In genomic region chr2:96795076-96795475, GRCh38 we compare ENCODE assay signal across 22 cellular contexts.
"Had no signal": no experiment of that assay in that cellular context is flagged by ENCODE, and none has a peak within 500 bp of the region (broad histone marks: within the 10 kb centered on the region; RNA-seq: fewer than 3 reads in every experiment).

No MANE protein-coding gene starts in this region.

- H3K27ac ChIP-seq: SJCRH30 had no signal

- H3K4me1 ChIP-seq: SJCRH30 had no signal

- H3K36me3 ChIP-seq: MG63, SJCRH30 had no signal

- ATAC-seq: HepG2, Panc1, Right ventricle myocardium inferior, SK-N-SH treated with all-trans-retinoic acid at 6 μM for 48 hours had no signal

- H3K4me3 ChIP-seq: MG63, SJCRH30 had no signal

- DNase-seq: IMR-90, Karpas-422, KG1, MG63, NCI-H1092 treated with DMSO at 0.1 percent for 48 hours, NCI-H1436, NCI-H187, NCI-H2029, NCI-H2081 treated with DMSO at 0.1 percent for 48 hours, NCI-H2171, NCI-H226, NCI-H446, NCI-H510A, NCI-H524 treated with DMSO at 0.1 percent for 48 hours, NCI-H69, NCI-H774, SHP77 treated with DMSO at 0.1 percent for 48 hours, SJCRH30 had no signal

- H3K27me3 ChIP-seq: MG63, SJCRH30 had no signal
